ENCODE assay signal across 18 cellular contexts in the genomic region with DNA sequence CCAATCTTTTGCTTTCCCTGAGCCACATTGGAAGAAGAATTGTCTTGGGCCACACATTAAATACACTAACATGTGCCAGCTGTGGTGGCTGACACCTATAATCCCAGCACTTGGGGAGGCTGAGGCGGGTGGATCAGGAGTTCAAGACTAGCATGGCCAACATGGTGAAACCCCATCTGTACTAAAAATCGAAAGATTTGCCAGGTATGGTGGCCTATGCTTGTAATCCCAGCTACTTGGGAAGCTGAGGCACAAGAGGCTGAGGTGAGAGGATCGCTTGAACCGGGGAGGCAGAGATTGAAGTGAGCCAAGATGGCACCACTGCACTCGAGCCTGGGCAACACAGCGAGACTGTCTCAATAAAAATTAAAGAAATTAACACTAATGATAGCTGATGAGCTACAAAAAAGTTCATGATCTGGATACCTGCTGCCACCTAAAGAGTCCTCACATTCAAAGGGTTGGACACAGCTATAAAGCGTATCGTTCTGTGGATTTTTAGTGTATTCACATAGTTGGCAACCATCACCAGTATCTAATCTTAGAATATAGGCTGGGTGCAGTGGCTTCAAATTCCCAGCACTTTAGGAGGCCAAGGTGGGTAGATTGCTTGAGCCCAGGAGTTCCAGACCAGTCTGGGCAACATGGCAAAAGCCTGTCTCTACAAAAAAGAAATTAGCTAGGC. TPM values are rescaled to one million over a fixed set of nuclear protein-coding genes. Genes with fewer than 3 reads are reported as not detected.
DNase-seq lines count a peak whose midpoint lies in the region; ATAC-seq and TF ChIP-seq lines count a peak whose summit lies in the region.
"Had no signal": no experiment of that assay in that cellular context is flagged by ENCODE, and none has a peak within 500 bp of the region (broad histone marks: within the 10 kb centered on the region; RNA-seq: fewer than 3 reads in every experiment).

No MANE protein-coding gene starts in this region.

- CTCF ChIA-PET in HCT116 (lab: Charles Lee) (interaction anchor here (2.9 kb wide), 1 partner anchor 13 kb away, joined by 10 read pairs; no protein-coding TSS in a partner anchor), WTC11 (lab: Charles Lee) (interaction anchor here (0.6 kb wide), 1 partner anchor 12 kb away, joined by 4 read pairs; no protein-coding TSS in a partner anchor)

- H3K9ac ChIP-seq in HCT116 (ENCODE audit: low read length) = no peak overlapping the region
- H3K9ac ChIP-seq: BLaER1 had no signal

- POLR2A ChIA-PET in HCT116 (lab: Charles Lee) = interaction anchor here (1.3 to 5.9 kb wide), 2 partner anchors 8 to 14 kb away, joined by 4 to 37 read pairs; a partner anchor contains a TSS
- POLR2A ChIA-PET in WTC11 (lab: Charles Lee) = interaction anchor here (0.6 to 3.0 kb wide), 3 partner anchors 12 to 95 kb away, joined by 3 to 8 read pairs (median 6); a partner anchor contains a TSS

- H3K9me2 ChIP-seq in HCT116 (ENCODE audit: insufficient read depth) = no peaks in the 10 kb centered on the region

- intact Hi-C loops in HCT116 (cut with micrococcal nuclease) = no loop called here

- H3K4me3 ChIP-seq in HCT116 (replicated peaks in 1 of 2; ENCODE audit: low read depth in 1 of 2, low read length in 2 of 2) = no peak overlapping the region
- H3K4me3 ChIP-seq: BLaER1, body of pancreas, heart right ventricle, lower lobe of right lung had no signal

- no peak overlapping the region for H2AFZ ChIP-seq in HCT116 (ENCODE audit: low read depth, low read length, poor library complexity, severe bottlenecking)

- H3K4me2 ChIP-seq in HCT116 (ENCODE audit: low read length) = no peak overlapping the region
- H3K4me2 ChIP-seq: BLaER1 had no signal

- TF ChIP-seq RAD21 in HCT116 (IDR thresholded peaks at IDR 0.05; ENCODE audit: low read depth) = no peak

- H3K27ac Mint-ChIP-seq in WTC11 = peak overlapping the region; percentile 57; the same call in 1 of the 2 replicates
- peak overlapping the region; percentile 93 for H3K27ac Mint-ChIP-seq in nephron progenitor cell
- H3K27ac Mint-ChIP-seq: stimulated activated naive B cell treated with anti-CD40 and anti-IgM and Interleukin-4, amounts not matched to agents 10 μg/mL and 1 μg/mL and 100 μg/mL, for 72 hours had no signal

- TF ChIP-seq POLR2A in HCT116 (IDR thresholded peaks at IDR 0.05; ENCODE audit: borderline replicate concordance, extremely low read depth, insufficient read depth, insufficient read length) = no peak

- H3K4me1 ChIP-seq in HCT116 (ENCODE audit: control insufficient read depth in 1 of 2, insufficient read depth in 2 of 2, low read length in 2 of 2) = peaks cover 2 to 22% of the 10 kb centered on the region in 2 experiments; a peak in 2 of 4 replicates
- H3K4me1 ChIP-seq: BLaER1, lower lobe of right lung had no signal

- TF ChIP-seq CTCF in HCT116 (IDR thresholded peaks at IDR 0.05 in 2 of 3, conservative IDR thresholded peaks at IDR 0.05 in 1 of 3; ENCODE audit: borderline replicate concordance in 1 of 3, insufficient read depth in 1 of 3, low read depth in 2 of 3, low read length in 2 of 3) (no peak), WTC11 (IDR thresholded peaks at IDR 0.05) (no peak), nephron progenitor cell (IDR thresholded peaks at IDR 0.05) (no peak)

- H3K4me3 Mint-ChIP-seq in WTC11 (no peak overlapping the region), nephron progenitor cell (no peak overlapping the region)
- H3K4me3 Mint-ChIP-seq: stimulated activated naive B cell treated with anti-CD40 and anti-IgM and Interleukin-4, amounts not matched to agents 10 μg/mL and 1 μg/mL and 100 μg/mL, for 72 hours had no signal

- H3K36me3 Mint-ChIP-seq in WTC11 (peaks cover 25% of the 10 kb centered on the region), nephron progenitor cell (ENCODE audit: low read depth) (peaks cover 32% of the 10 kb centered on the region)

- ATAC-seq in HCT116 (no peak), WTC11 (no peak), HG03469 (IDR thresholded peaks at IDR 0.05; ENCODE audit: unreplicated experiment) (no peak), GM18519 (IDR thresholded peaks at IDR 0.05; ENCODE audit: low FRiP score, unreplicated experiment) (no peak)
- ATAC-seq: body of pancreas had no signal

- peaks cover 28 to 38% of the 10 kb centered on the region in 2 experiments for H3K36me3 ChIP-seq in HCT116 (ENCODE audit: control insufficient read depth in 1 of 2, insufficient read depth in 2 of 2, low read length in 2 of 2)

- DNase-seq in activated CD8-positive, alpha-beta memory T cell treated with anti-CD3 and anti-CD28 coated beads, Interleukin-2, amount 50 U/mL, for 48 hours = peak; percentile 67
- DNase-seq in activated CD8-positive, alpha-beta memory T cell treated with anti-CD3 and anti-CD28 coated beads, Interleukin-2, amount 50 U/mL, for 4 hours = no peak
- DNase-seq in HCT116 (ENCODE audit: low read depth, low spot score) (no peak), WTC11 (ENCODE audit: low spot score) (no peak), nephron progenitor cell (no peak), SKM-1 treated with dmso at 0.1 percent for 144 hours (lab: John Stamatoyannopoulos, UW; ENCODE audit: unreplicated experiment) (no peak)
- DNase-seq: body of pancreas; GDM1; heart right ventricle; lower lobe of right lung; NCI-H2107; stimulated activated naive B cell treated with anti-CD40 and anti-IgM and Interleukin-4, amounts not matched to agents 10 μg/mL and 1 μg/mL and 100 μg/mL, for 72 hours; T1000 had no signal

- no peaks in the 10 kb centered on the region for H3K27me3 ChIP-seq in HCT116 (ENCODE audit: insufficient read depth, low read length)
- H3K27me3 ChIP-seq: BLaER1, body of pancreas, heart right ventricle had no signal

- BruUV-seq in HCT116 (replicated peaks; lab: Mats Ljungman, UMichigan) = no TSS peak

- H3K79me2 ChIP-seq in HCT116 (ENCODE audit: insufficient read depth, low read length) = peaks cover 16% of the 10 kb centered on the region

- H3K27me3 Mint-ChIP-seq in WTC11 (ENCODE audit: low read depth) (peaks cover 26% of the 10 kb centered on the region), nephron progenitor cell (ENCODE audit: low read depth, poor library complexity) (peaks cover 3% of the 10 kb centered on the region)
- H3K27me3 Mint-ChIP-seq: stimulated activated naive B cell treated with anti-CD40 and anti-IgM and Interleukin-4, amounts not matched to agents 10 μg/mL and 1 μg/mL and 100 μg/mL, for 72 hours had no signal

- no peaks in the 10 kb centered on the region for H3K9me3 Mint-ChIP-seq in WTC11
- peaks cover 8% of the 10 kb centered on the region for H3K9me3 Mint-ChIP-seq in nephron progenitor cell

- peaks cover 8% of the 10 kb centered on the region for H3K4me1 Mint-ChIP-seq in WTC11
- H3K4me1 Mint-ChIP-seq in nephron progenitor cell = peaks cover 5% of the 10 kb centered on the region

- RAD21 ChIA-PET in HCT116 (lab: Charles Lee; ENCODE audit: low non-redundant PET in 1 of 2, low total read pairs in 2 of 2, uncharacterized antibody in 2 of 2, unreplicated experiment in 2 of 2) = no interaction called here

- H4K20me1 ChIP-seq in HCT116 (ENCODE audit: insufficient read depth) = peaks cover 20% of the 10 kb centered on the region

- H3K9me3 ChIP-seq in HCT116 (ENCODE audit: control insufficient read depth in 1 of 2, insufficient read depth in 1 of 2, low read depth in 1 of 2, low read length in 2 of 2) = no peaks in the 10 kb centered on the region
- H3K9me3 ChIP-seq: BLaER1, body of pancreas, heart right ventricle, lower lobe of right lung had no signal

- H3K27ac ChIP-seq in HCT116 (ENCODE audit: low read depth, low read length) = 0 out of 2 replicates have a peak overlapping the region, but pooled peaks have one; percentile 10
- H3K27ac ChIP-seq: BLaER1, body of pancreas, heart right ventricle, lower lobe of right lung had no signal

TF ChIP-seq in HCT116, 20 proteins besides CTCF, POLR2A, EP300 and RAD21 (continues in another document):
- TF ChIP-seq EZH2phosphoT487 (IDR thresholded peaks at IDR 0.05; ENCODE audit: borderline replicate concordance) (no peak), CEBPB (IDR thresholded peaks at IDR 0.05; ENCODE audit: low read depth) (peak; percentile 22; the same call in 1 of the 2 replicates), YY1 (IDR thresholded peaks at IDR 0.05; ENCODE audit: extremely low read depth, insufficient replicate concordance, low read depth, low read length) (no peak), ZFX (IDR thresholded peaks at IDR 0.05) (no peak), SP1 (IDR thresholded peaks at IDR 0.05; ENCODE audit: low read depth) (peak; percentile 9; the same call in 1 of the 2 replicates), CBX3 (IDR thresholded peaks at IDR 0.05; ENCODE audit: low read depth) (0 out of 2 replicates have a peak, but pooled peaks have one; percentile 24)
- TF ChIP-seq, protein P1, sequence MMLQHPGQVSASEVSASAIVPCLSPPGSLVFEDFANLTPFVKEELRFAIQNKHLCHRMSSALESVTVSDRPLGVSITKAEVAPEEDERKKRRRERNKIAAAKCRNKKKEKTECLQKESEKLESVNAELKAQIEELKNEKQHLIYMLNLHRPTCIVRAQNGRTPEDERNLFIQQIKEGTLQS (IDR thresholded peaks at IDR 0.05) = no peak

TF ChIP-seq in WTC11, 78 proteins besides CTCF, POLR2A, EP300 and RAD21:
- TF ChIP-seq, protein P2, sequence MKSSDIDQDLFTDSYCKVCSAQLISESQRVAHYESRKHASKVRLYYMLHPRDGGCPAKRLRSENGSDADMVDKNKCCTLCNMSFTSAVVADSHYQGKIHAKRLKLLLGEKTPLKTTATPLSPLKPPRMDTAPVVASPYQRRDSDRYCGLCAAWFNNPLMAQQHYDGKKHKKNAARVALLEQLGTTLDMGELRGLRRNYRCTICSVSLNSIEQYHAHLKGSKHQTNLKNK (CRISPR knock-in tag; IDR thresholded peaks at IDR 0.05) = peak; percentile 62; the same call in 1 of the 2 replicates
- no peak for TF ChIP-seq ELF4 (CRISPR knock-in tag; IDR thresholded peaks at IDR 0.05; ENCODE audit: low read depth)

RNA-seq across cellular contexts. Expression of a gene that starts 3.4 kb away (rescaled TPM):
- total RNA-seq in HCT116 (2021; ENCODE audit: unreplicated experiment) (not detected), WTC11 (2021) (0.27 TPM in 1 of 3 replicates, not detected in the others)
- not detected in 2 replicates for polyA plus RNA-seq in HCT116 (2012)
- total RNA-seq: body of pancreas, LHCN-M2, lower lobe of right lung had no signal

RNA-seq across cellular contexts. Expression of a gene that starts 14.3 kb away (rescaled TPM):
- total RNA-seq in HCT116 (2021; ENCODE audit: unreplicated experiment) = 974 TPM
- polyA plus RNA-seq in HCT116 (2012) = 1,576 and 1,832 TPM in 2 replicates
- total RNA-seq in WTC11 (2021) = 644 to 1,009 TPM (median 1,007 TPM) in 3 replicates

RNA-seq across cellular contexts. Expression of a gene that starts 47.0 kb away (rescaled TPM):
- total RNA-seq in HCT116 (2021; ENCODE audit: unreplicated experiment) = not detected
- 0.03 TPM in 1 of 2 replicates, not detected in the other for polyA plus RNA-seq in HCT116 (2012)
- total RNA-seq in WTC11 (2021) = not detected in 3 replicates
- total RNA-seq: body of pancreas, heart right ventricle, LHCN-M2, lower lobe of right lung, omental fat pad had no signal
- polyA plus RNA-seq: heart right ventricle had no signal
